16 cellular contexts compared by ENCODE assay signal in the genomic region with DNA sequence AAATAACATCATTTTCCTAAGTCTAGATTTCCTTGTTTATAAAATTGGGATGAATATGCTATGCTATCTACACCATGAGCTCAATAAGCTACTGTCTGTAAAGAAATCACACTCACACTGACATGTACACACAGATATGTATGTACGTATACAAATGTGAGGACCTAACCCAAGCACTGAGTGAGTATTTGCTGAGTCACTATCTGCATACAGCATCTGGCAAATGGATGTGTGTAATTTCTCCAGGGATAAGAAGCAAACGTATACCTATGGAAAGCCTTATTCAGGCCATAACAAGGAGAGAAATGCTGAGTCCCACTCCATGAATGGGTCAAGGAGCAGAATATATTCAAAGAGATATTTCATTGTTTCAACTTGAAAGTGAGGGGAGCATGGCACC.
DNase-seq lines count a peak whose midpoint lies in the region; ATAC-seq and TF ChIP-seq lines count a peak whose summit lies in the region.
"Had no signal": no experiment of that assay in that cellular context is flagged by ENCODE, and none has a peak within 500 bp of the region (broad histone marks: within the 10 kb centered on the region; RNA-seq: fewer than 3 reads in every experiment).

No MANE protein-coding gene starts in this region.

- H3K9me3 ChIP-seq in liver (ENCODE audit: control insufficient read depth in 4 of 4, low read length in 3 of 4), result no peaks in the 10 kb centered on the region
- H3K9me3 ChIP-seq: gastrocnemius medialis, HAP-1 had no signal

- no peaks in the 10 kb centered on the region for H3K27me3 ChIP-seq in liver (ENCODE audit: control insufficient read depth in 4 of 4, insufficient read depth in 4 of 4, low read length in 3 of 4)
- H3K27me3 ChIP-seq: gastrocnemius medialis had no signal

- DNase-seq in EL, result peak; percentile 2
- peak; percentile 11 for DNase-seq in RKO (ENCODE audit: low spot score)
- DNase-seq in choroid plexus epithelial cell (ENCODE audit: low read depth), result peak; percentile 58
- no peak for DNase-seq in T-helper 1 cell
- DNase-seq in HT-29 (ENCODE audit: low spot score), result no peak
- DNase-seq: activated CD4-positive, alpha-beta T cell treated with anti-CD3 and anti-CD28 coated beads, Interleukin-2, amount 50 U/mL, for 4 hours; Calu3; gastrocnemius medialis; Kasumi-1; NCI-H1417; stimulated activated CD4-positive, alpha-beta T cell treated with anti-CD3 and anti-CD28 coated beads, Interleukin-4, amount 100 ng/mL, for 1 hour; substantia nigra had no signal

- H3K4me1 ChIP-seq in liver (ENCODE audit: control insufficient read depth in 4 of 4, insufficient read depth in 4 of 4, low read length in 3 of 4), result peaks cover 12 to 46% (median 41%) of the 10 kb centered on the region in 4 donors
- H3K4me1 ChIP-seq: gastrocnemius medialis, HAP-1 had no signal

- TF ChIP-seq CTCF in choroid plexus epithelial cell (conservative IDR thresholded peaks at IDR 0.05; ENCODE audit: low read depth, low read length) (no peak), liver (IDR thresholded peaks at IDR 0.05; ENCODE audit: low read depth, low read length, missing input control) (no peak)

- no peak for TF ChIP-seq RAD21 in liver (IDR thresholded peaks at IDR 0.05)

- H3K36me3 ChIP-seq in liver (ENCODE audit: control insufficient read depth in 4 of 4, insufficient read depth in 3 of 4, low read depth in 1 of 4, low read length in 3 of 4), result no peaks in the 10 kb centered on the region
- H3K36me3 ChIP-seq: gastrocnemius medialis, HAP-1 had no signal

- no peak overlapping the region for H3K4me3 ChIP-seq in choroid plexus epithelial cell (ENCODE audit: low read depth, low read length)
- H3K4me3 ChIP-seq in liver (ENCODE audit: low read depth in 1 of 3, low read length in 3 of 3), result peak overlapping the region; percentile 61 to 83 (median 68)
- H3K4me3 ChIP-seq: gastrocnemius medialis, HAP-1 had no signal

- 29% methylated on average over 2 of the region's 2 CpGs for WGBS in liver

- ATAC-seq in GM21447 (IDR thresholded peaks at IDR 0.05; ENCODE audit: unreplicated experiment), result no peak
- ATAC-seq in GM21528 (IDR thresholded peaks at IDR 0.05; ENCODE audit: low FRiP score, unreplicated experiment), result no peak
- ATAC-seq: gastrocnemius medialis had no signal

- peak overlapping the region; percentile 56 to 59 for H3K9ac ChIP-seq in liver (ENCODE audit: low read depth in 1 of 2, low read length in 2 of 2)

- peak overlapping the region; percentile 73 to 82 for H3K27ac ChIP-seq in liver (ENCODE audit: low read depth in 1 of 2, low read length in 2 of 2)
- H3K27ac ChIP-seq: gastrocnemius medialis had no signal

TF ChIP-seq in liver, 16 proteins besides CTCF, POLR2A, EP300 and RAD21:
- TF ChIP-seq, protein P1, sequence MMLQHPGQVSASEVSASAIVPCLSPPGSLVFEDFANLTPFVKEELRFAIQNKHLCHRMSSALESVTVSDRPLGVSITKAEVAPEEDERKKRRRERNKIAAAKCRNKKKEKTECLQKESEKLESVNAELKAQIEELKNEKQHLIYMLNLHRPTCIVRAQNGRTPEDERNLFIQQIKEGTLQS (IDR thresholded peaks at IDR 0.05), result no peak
- TF ChIP-seq RXRA (IDR thresholded peaks at IDR 0.05), result no peak
- no peak for TF ChIP-seq EGR1 (IDR thresholded peaks at IDR 0.05; ENCODE audit: low read depth in 2 of 2)
- TF ChIP-seq HNF4G (IDR thresholded peaks at IDR 0.05), result no peak
- TF ChIP-seq, protein P2, sequence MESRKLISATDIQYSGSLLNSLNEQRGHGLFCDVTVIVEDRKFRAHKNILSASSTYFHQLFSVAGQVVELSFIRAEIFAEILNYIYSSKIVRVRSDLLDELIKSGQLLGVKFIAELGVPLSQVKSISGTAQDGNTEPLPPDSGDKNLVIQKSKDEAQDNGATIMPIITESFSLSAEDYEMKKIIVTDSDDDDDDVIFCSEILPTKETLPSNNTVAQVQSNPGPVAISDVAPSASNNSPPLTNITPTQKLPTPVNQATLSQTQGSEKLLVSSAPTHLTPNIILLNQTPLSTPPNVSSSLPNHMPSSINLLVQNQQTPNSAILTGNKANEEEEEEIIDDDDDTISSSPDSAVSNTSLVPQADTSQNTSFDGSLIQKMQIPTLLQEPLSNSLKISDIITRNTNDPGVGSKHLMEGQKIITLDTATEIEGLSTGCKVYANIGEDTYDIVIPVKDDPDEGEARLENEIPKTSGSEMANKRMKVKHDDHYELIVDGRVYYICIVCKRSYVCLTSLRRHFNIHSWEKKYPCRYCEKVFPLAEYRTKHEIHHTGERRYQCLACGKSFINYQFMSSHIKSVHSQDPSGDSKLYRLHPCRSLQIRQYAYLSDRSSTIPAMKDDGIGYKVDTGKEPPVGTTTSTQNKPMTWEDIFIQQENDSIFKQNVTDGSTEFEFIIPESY (IDR thresholded peaks at IDR 0.05), result no peak
- TF ChIP-seq YY1 (IDR thresholded peaks at IDR 0.05), result no peak
- no peak for TF ChIP-seq FOXA1 (IDR thresholded peaks at IDR 0.05)
- no peak for TF ChIP-seq GABPA (IDR thresholded peaks at IDR 0.05 in 1 of 2, conservative IDR thresholded peaks at IDR 0.05 in 1 of 2)
- TF ChIP-seq FOXA2 (IDR thresholded peaks at IDR 0.05), result no peak
- TF ChIP-seq, protein P3, sequence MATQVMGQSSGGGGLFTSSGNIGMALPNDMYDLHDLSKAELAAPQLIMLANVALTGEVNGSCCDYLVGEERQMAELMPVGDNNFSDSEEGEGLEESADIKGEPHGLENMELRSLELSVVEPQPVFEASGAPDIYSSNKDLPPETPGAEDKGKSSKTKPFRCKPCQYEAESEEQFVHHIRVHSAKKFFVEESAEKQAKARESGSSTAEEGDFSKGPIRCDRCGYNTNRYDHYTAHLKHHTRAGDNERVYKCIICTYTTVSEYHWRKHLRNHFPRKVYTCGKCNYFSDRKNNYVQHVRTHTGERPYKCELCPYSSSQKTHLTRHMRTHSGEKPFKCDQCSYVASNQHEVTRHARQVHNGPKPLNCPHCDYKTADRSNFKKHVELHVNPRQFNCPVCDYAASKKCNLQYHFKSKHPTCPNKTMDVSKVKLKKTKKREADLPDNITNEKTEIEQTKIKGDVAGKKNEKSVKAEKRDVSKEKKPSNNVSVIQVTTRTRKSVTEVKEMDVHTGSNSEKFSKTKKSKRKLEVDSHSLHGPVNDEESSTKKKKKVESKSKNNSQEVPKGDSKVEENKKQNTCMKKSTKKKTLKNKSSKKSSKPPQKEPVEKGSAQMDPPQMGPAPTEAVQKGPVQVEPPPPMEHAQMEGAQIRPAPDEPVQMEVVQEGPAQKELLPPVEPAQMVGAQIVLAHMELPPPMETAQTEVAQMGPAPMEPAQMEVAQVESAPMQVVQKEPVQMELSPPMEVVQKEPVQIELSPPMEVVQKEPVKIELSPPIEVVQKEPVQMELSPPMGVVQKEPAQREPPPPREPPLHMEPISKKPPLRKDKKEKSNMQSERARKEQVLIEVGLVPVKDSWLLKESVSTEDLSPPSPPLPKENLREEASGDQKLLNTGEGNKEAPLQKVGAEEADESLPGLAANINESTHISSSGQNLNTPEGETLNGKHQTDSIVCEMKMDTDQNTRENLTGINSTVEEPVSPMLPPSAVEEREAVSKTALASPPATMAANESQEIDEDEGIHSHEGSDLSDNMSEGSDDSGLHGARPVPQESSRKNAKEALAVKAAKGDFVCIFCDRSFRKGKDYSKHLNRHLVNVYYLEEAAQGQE (IDR thresholded peaks at IDR 0.05), result no peak

Comparison
In these comparisons a context has a peak if more than half of its experiments do, and no peak if none do; other contexts are left out.
1. DNase-seq: peak in EL (single experiment), RKO (single experiment) and choroid plexus epithelial cell (single experiment); none in T-helper 1 cell (0 of 5) and HT-29 (single experiment).